27 cellular contexts compared by ENCODE assay signal in the genomic region with DNA sequence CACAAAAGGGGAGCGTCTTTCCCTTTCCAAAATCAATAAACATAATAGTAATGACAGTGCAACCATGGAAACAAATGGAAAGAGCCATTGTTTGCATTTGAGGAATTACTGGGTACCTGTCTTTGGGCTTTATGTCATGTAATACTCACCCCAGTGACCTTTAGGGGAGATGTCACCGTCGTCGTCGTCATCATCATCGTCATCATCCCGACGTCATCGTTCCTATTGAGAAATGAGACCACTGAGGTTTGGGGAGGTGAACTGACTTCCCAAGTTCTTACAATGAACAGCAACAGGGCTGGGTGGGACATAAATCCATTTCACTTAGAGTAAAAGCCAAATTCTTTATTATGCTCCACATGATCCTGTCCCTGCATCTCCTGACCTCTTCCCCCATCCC.
"Had no signal": no experiment of that assay in that cellular context is flagged by ENCODE, and none has a peak within 500 bp of the region (broad histone marks: within the 10 kb centered on the region; RNA-seq: fewer than 3 reads in every experiment).

No MANE protein-coding gene starts in this region.

- H3K9me3 ChIP-seq: stomach, suprapubic skin, testis, thoracic aorta, thyroid gland, tibial artery, tibial nerve, transverse colon, upper lobe of left lung, upper lobe of right lung, uterus, vagina had no signal

- DNase-seq: stimulated activated CD4-positive, alpha-beta T cell treated with anti-CD3 and anti-CD28 coated beads, Interleukin-2, amount 100 ng/mL, for 48 hours; stimulated activated CD4-positive, alpha-beta T cell treated with anti-CD3 and anti-CD28 coated beads, Interleukin-4, amount 100 ng/mL, for 1 hour; stimulated activated CD4-positive, alpha-beta T cell treated with anti-CD3 and anti-CD28 coated beads, Interleukin-4, amount 100 ng/mL, for 24 hours; stimulated activated CD4-positive, alpha-beta T cell treated with anti-CD3 and anti-CD28 coated beads, Interleukin-4, amount 100 ng/mL, for 4 hours; stimulated activated CD8-positive, alpha-beta memory T cell treated with anti-CD3 and anti-CD28 coated beads, Interleukin-4, amount 100 ng/mL, for 48 hours; stimulated activated naive B cell treated with anti-CD40 and anti-IgM and Interleukin-4, amounts not matched to agents 10 μg/mL and 1 μg/mL and 100 μg/mL, for 72 hours; stimulated activated naive CD4-positive, alpha-beta T cell; stimulated activated naive CD4-positive, alpha-beta T cell treated with Interleukin-2 at 50 U/mL for 16 hours; stimulated activated naive CD8-positive, alpha-beta T cell treated with anti-CD3 and anti-CD28 coated beads, Interleukin-15, amount 100 ng/mL, for 72 hours; stimulated activated naive CD8-positive, alpha-beta T cell treated with anti-CD3 and anti-CD28 coated beads, Interleukin-15, Interleukin-2, amounts not matched to agents 100 U/mL and 50 U/mL, for 24 hours; stomach; substantia nigra; testis; thyroid gland; tibial artery; transverse colon; trophoblast cell; upper lobe of left lung; upper lobe of right lung; uterus had no signal

- FAIRE-seq: urothelium cell line had no signal

- H3K36me3 ChIP-seq: stomach, suprapubic skin, thoracic aorta, thyroid gland, tibial artery, tibial nerve, transverse colon, upper lobe of left lung, upper lobe of right lung, uterus, vagina had no signal

- H3K4me3 ChIP-seq: stomach, suprapubic skin, testis, thoracic aorta, thyroid gland, tibial artery, tibial nerve, transverse colon, upper lobe of left lung, upper lobe of right lung, uterus, vagina had no signal

- H3K27me3 ChIP-seq: stomach, suprapubic skin, testis, thyroid gland, tibial nerve, transverse colon, upper lobe of left lung, upper lobe of right lung, uterus, vagina had no signal

- H3K27ac ChIP-seq: stomach, suprapubic skin, testis, thoracic aorta, thyroid gland, tibial artery, tibial nerve, transverse colon, upper lobe of left lung, upper lobe of right lung, uterus, vagina had no signal

- H3K4me1 ChIP-seq: stomach, suprapubic skin, testis, thyroid gland, tibial artery, tibial nerve, transverse colon, upper lobe of left lung, upper lobe of right lung, uterus, vagina had no signal

- ATAC-seq: stimulated activated effector memory CD8-positive, alpha-beta T cell treated with anti-CD3 and anti-CD28 coated beads, Interleukin-12 subunit alpha, Interleukin-12 subunit beta, amount 100 ng/mL, for 72 hours; stimulated activated memory B cell treated with anti-CD40 and anti-IgM and Interleukin-4, amounts not matched to agents 10 μg/mL and 1 μg/mL and 100 μg/mL, for 72 hours; stimulated activated naive B cell treated with anti-CD40 and anti-IgM and Interleukin-4, amounts not matched to agents 10 μg/mL and 1 μg/mL and 100 μg/mL, for 72 hours; stimulated activated naive CD8-positive, alpha-beta T cell treated with anti-CD3 and anti-CD28 coated beads, Interleukin-15, amount 100 ng/mL, for 72 hours; stimulated activated naive CD8-positive, alpha-beta T cell treated with anti-CD3 and anti-CD28 coated beads, Interleukin-15, Interleukin-2, amounts not matched to agents 100 U/mL and 50 U/mL, for 24 hours; upper lobe of right lung had no signal
